11 cellular contexts compared by ENCODE assay signal in the genomic region with DNA sequence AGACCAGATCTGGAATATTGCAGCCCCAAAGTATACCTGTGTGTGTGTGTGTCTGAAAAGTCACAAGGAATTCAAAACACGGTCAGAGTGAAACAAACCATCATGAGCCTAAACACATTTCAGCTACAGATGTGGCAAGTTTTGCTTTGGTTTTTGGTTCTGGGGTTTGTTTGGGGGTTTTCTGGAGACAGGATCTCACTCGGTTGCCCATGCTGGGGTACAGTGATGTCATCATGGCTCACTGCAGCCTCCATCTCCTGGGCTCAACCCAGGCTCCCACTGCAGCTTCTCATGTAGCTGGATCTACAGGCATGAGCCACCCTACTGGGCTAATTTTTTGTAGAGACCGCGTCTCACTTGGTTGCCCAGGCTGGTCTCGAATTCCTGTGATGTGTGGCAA.
"Had no signal": no experiment of that assay in that cellular context is flagged by ENCODE, and none has a peak within 500 bp of the region (broad histone marks: within the 10 kb centered on the region; RNA-seq: fewer than 3 reads in every experiment).

No MANE protein-coding gene starts in this region.

- H3K4me1 ChIP-seq: adrenal gland, gastroesophageal sphincter, tibial nerve, uterus had no signal

- H3K27me3 ChIP-seq: adrenal gland had no signal

- ATAC-seq: gastroesophageal sphincter, left lobe of liver had no signal

- H3K36me3 ChIP-seq: adrenal gland, gastroesophageal sphincter, neutrophil, tibial nerve, uterus had no signal

- H3K27ac ChIP-seq: adrenal gland, dorsolateral prefrontal cortex, gastroesophageal sphincter, neutrophil, tibial nerve, uterus had no signal

- H3K36me3 Mint-ChIP-seq: stimulated activated naive B cell treated with anti-CD40 and anti-IgM and Interleukin-4, amounts not matched to agents 10 μg/mL and 1 μg/mL and 100 μg/mL, for 72 hours had no signal

- H3K4me3 ChIP-seq: adrenal gland, dorsolateral prefrontal cortex, gastroesophageal sphincter, tibial nerve, uterus had no signal

- DNase-seq: activated CD4-positive, alpha-beta T cell treated with anti-CD3 and anti-CD28 coated beads, Interleukin-2, amount 10 ng/mL, durations not matched to agents 24 days and 14 days; adrenal gland; dorsolateral prefrontal cortex; stimulated activated naive B cell treated with anti-CD40 and anti-IgM and Interleukin-4, amounts not matched to agents 10 μg/mL and 1 μg/mL and 100 μg/mL, for 72 hours; substantia nigra; uterus had no signal

- H3K9me3 Mint-ChIP-seq: activated CD4-positive, alpha-beta T cell treated with anti-CD3 and anti-CD28 coated beads, Interleukin-2, amount 10 ng/mL, durations not matched to agents 24 days and 14 days; stimulated activated naive B cell treated with anti-CD40 and anti-IgM and Interleukin-4, amounts not matched to agents 10 μg/mL and 1 μg/mL and 100 μg/mL, for 72 hours; T-helper 1 cell treated with Interleukin-12 subunit alpha and Interleukin-12 subunit beta and Interleukin-4 antibody, amounts not matched to agents 30 μg/mL and 1 μg/mL, for 36 hours had no signal

- H3K9me3 ChIP-seq: adrenal gland, gastroesophageal sphincter, neutrophil, tibial nerve, uterus had no signal

- H3K27ac Mint-ChIP-seq: activated CD4-positive, alpha-beta T cell treated with anti-CD3 and anti-CD28 coated beads, Interleukin-2, amount 10 ng/mL, durations not matched to agents 24 days and 14 days; stimulated activated naive B cell treated with anti-CD40 and anti-IgM and Interleukin-4, amounts not matched to agents 10 μg/mL and 1 μg/mL and 100 μg/mL, for 72 hours; T-helper 1 cell treated with Interleukin-12 subunit alpha and Interleukin-12 subunit beta and Interleukin-4 antibody, amounts not matched to agents 30 μg/mL and 1 μg/mL, for 36 hours had no signal
